2 cellular contexts compared by ENCODE assay signal in the genomic region with DNA sequence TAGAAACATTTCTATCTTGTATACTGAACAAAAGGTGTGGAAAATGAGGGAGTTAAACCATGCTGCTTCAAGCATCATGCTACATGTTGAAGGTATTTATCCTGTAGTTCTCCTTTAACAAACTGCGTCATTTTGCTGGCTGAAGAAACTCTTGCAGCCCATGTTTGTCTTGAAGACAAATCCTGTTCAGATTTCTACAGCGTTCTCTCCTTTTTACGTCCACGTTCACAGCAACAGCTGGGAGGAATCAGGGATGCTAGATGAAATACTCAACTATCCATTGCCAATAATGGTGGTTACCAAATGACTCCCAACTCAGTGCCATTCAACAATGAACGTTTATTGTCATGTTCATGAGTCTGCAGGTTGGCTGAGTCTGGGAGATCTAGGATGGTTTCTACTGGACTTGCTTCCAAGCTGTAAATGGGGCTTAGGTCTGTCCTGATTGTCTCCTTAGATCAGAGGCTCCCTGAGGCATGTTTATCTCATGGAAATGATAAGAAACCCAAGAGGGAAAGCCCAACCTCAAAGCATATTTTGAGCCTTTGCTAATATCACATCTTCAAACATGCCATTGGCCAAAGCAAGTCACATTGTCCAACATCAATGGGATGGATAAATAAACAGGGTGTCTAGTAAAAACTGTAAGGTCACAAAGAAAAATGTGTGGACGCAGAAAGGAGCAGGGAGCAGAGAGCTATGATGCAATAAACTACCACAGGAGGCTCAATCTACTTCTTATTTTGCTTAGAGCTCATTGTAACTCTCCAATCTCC.
TF ChIP-seq lines count a peak whose summit lies in the region.

No MANE protein-coding gene starts in this region.

TF ChIP-seq in HepG2, 621 proteins besides CTCF, POLR2A, EP300 and RAD21 (continues in another document):
- TF ChIP-seq ZNF775 (CRISPR knock-in tag; IDR thresholded peaks at IDR 0.05; ENCODE audit: borderline replicate concordance) (no peak), CHD2 (IDR thresholded peaks at IDR 0.05; ENCODE audit: low read depth, low read length) (no peak), ZNF264 (CRISPR knock-in tag; IDR thresholded peaks at IDR 0.05) (no peak), BCL6 (CRISPR knock-in tag; IDR thresholded peaks at IDR 0.05) (peak; percentile 76), ZNF781 (CRISPR knock-in tag; IDR thresholded peaks at IDR 0.05; ENCODE audit: borderline replicate concordance, not compliant biosample characterization) (no peak), HOXA3 (CRISPR knock-in tag; IDR thresholded peaks at IDR 0.05) (no peak), FOXC1 (CRISPR knock-in tag; IDR thresholded peaks at IDR 0.05; ENCODE audit: borderline replicate concordance) (no peak), ZNF644 (CRISPR knock-in tag; IDR thresholded peaks at IDR 0.05; ENCODE audit: low read depth) (peak; percentile 21; the same call in 1 of the 2 replicates), TARDBP (CRISPR knock-in tag; IDR thresholded peaks at IDR 0.05) (peak; percentile 5; the same call in 1 of the 2 replicates), ZNF282 (IDR thresholded peaks at IDR 0.05; ENCODE audit: partially characterized antibody) (no peak)
- TF ChIP-seq, protein P1, sequence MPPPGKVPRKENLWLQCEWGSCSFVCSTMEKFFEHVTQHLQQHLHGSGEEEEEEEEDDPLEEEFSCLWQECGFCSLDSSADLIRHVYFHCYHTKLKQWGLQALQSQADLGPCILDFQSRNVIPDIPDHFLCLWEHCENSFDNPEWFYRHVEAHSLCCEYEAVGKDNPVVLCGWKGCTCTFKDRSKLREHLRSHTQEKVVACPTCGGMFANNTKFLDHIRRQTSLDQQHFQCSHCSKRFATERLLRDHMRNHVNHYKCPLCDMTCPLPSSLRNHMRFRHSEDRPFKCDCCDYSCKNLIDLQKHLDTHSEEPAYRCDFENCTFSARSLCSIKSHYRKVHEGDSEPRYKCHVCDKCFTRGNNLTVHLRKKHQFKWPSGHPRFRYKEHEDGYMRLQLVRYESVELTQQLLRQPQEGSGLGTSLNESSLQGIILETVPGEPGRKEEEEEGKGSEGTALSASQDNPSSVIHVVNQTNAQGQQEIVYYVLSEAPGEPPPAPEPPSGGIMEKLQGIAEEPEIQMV (CRISPR knock-in tag; IDR thresholded peaks at IDR 0.05; ENCODE audit: low read depth): no peak
- TF ChIP-seq, protein P2, sequence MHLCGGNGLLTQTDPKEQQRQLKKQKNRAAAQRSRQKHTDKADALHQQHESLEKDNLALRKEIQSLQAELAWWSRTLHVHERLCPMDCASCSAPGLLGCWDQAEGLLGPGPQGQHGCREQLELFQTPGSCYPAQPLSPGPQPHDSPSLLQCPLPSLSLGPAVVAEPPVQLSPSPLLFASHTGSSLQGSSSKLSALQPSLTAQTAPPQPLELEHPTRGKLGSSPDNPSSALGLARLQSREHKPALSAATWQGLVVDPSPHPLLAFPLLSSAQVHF (CRISPR knock-in tag; IDR thresholded peaks at IDR 0.05): no peak
- TF ChIP-seq, protein P3, sequence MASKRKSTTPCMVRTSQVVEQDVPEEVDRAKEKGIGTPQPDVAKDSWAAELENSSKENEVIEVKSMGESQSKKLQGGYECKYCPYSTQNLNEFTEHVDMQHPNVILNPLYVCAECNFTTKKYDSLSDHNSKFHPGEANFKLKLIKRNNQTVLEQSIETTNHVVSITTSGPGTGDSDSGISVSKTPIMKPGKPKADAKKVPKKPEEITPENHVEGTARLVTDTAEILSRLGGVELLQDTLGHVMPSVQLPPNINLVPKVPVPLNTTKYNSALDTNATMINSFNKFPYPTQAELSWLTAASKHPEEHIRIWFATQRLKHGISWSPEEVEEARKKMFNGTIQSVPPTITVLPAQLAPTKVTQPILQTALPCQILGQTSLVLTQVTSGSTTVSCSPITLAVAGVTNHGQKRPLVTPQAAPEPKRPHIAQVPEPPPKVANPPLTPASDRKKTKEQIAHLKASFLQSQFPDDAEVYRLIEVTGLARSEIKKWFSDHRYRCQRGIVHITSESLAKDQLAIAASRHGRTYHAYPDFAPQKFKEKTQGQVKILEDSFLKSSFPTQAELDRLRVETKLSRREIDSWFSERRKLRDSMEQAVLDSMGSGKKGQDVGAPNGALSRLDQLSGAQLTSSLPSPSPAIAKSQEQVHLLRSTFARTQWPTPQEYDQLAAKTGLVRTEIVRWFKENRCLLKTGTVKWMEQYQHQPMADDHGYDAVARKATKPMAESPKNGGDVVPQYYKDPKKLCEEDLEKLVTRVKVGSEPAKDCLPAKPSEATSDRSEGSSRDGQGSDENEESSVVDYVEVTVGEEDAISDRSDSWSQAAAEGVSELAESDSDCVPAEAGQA (IDR thresholded peaks at IDR 0.05; ENCODE audit: low read depth): 0 out of 2 replicates have a peak, but pooled peaks have one; percentile 40
- TF ChIP-seq, protein P3 (CRISPR knock-in tag; IDR thresholded peaks at IDR 0.05; ENCODE audit: borderline replicate concordance): no peak
- TF ChIP-seq, protein P4, sequence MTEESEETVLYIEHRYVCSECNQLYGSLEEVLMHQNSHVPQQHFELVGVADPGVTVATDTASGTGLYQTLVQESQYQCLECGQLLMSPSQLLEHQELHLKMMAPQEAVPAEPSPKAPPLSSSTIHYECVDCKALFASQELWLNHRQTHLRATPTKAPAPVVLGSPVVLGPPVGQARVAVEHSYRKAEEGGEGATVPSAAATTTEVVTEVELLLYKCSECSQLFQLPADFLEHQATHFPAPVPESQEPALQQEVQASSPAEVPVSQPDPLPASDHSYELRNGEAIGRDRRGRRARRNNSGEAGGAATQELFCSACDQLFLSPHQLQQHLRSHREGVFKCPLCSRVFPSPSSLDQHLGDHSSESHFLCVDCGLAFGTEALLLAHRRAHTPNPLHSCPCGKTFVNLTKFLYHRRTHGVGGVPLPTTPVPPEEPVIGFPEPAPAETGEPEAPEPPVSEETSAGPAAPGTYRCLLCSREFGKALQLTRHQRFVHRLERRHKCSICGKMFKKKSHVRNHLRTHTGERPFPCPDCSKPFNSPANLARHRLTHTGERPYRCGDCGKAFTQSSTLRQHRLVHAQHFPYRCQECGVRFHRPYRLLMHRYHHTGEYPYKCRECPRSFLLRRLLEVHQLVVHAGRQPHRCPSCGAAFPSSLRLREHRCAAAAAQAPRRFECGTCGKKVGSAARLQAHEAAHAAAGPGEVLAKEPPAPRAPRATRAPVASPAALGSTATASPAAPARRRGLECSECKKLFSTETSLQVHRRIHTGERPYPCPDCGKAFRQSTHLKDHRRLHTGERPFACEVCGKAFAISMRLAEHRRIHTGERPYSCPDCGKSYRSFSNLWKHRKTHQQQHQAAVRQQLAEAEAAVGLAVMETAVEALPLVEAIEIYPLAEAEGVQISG (CRISPR knock-in tag; IDR thresholded peaks at IDR 0.05): no peak

TF ChIP-seq in WTC11, 78 proteins besides CTCF, POLR2A, EP300 and RAD21:
- no peak for TF ChIP-seq NR1H2 (CRISPR knock-in tag; IDR thresholded peaks at IDR 0.05)
- TF ChIP-seq GABPB1 (CRISPR knock-in tag; IDR thresholded peaks at IDR 0.05): peak; percentile 67; the same call in 1 of the 2 replicates
- TF ChIP-seq KAT7 (CRISPR knock-in tag; IDR thresholded peaks at IDR 0.05; ENCODE audit: borderline replicate concordance): no peak
- no peak for TF ChIP-seq CREB1 (CRISPR knock-in tag; IDR thresholded peaks at IDR 0.05)
- TF ChIP-seq ATF2 (CRISPR knock-in tag; IDR thresholded peaks at IDR 0.05; ENCODE audit: borderline replicate concordance, low read depth): no peak
- TF ChIP-seq ZNF425 (CRISPR knock-in tag; conservative IDR thresholded peaks at IDR 0.05): no peak
